ENCODE assay signal across 1 cellular context in the genomic region with DNA sequence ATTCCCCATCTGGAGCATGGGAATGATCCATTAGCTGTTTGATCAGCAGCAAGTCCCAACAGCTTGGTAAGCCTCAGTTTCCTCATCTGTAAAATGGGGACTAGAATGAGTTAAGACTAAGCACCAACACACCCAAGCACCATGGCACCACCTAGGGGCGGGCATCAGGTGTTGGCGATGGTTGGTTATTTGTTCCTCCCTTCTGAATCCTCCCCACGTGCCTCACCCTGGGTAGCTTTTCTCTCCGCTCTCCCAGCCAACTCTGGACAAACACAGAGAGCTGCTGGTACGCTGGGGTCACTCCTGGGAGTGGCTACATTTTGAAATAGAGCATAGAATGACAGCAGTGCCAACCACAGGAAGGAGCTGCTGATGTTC.
A peak's percentile ranks its signal among the peaks of the same experiment; 100 is the strongest.
TF ChIP-seq lines count a peak whose summit lies in the region.

No MANE protein-coding gene starts in this region.

TF ChIP-seq in HCT116, 20 proteins besides CTCF, POLR2A, EP300 and RAD21 (continued from another document):
- TF ChIP-seq, protein P1, sequence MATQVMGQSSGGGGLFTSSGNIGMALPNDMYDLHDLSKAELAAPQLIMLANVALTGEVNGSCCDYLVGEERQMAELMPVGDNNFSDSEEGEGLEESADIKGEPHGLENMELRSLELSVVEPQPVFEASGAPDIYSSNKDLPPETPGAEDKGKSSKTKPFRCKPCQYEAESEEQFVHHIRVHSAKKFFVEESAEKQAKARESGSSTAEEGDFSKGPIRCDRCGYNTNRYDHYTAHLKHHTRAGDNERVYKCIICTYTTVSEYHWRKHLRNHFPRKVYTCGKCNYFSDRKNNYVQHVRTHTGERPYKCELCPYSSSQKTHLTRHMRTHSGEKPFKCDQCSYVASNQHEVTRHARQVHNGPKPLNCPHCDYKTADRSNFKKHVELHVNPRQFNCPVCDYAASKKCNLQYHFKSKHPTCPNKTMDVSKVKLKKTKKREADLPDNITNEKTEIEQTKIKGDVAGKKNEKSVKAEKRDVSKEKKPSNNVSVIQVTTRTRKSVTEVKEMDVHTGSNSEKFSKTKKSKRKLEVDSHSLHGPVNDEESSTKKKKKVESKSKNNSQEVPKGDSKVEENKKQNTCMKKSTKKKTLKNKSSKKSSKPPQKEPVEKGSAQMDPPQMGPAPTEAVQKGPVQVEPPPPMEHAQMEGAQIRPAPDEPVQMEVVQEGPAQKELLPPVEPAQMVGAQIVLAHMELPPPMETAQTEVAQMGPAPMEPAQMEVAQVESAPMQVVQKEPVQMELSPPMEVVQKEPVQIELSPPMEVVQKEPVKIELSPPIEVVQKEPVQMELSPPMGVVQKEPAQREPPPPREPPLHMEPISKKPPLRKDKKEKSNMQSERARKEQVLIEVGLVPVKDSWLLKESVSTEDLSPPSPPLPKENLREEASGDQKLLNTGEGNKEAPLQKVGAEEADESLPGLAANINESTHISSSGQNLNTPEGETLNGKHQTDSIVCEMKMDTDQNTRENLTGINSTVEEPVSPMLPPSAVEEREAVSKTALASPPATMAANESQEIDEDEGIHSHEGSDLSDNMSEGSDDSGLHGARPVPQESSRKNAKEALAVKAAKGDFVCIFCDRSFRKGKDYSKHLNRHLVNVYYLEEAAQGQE (IDR thresholded peaks at IDR 0.05; ENCODE audit: low read depth) = no peak
- peak; percentile 32; the same call in 1 of the 2 replicates for TF ChIP-seq POLR2AphosphoS5 (IDR thresholded peaks at IDR 0.05; ENCODE audit: low read depth, low read length)
- TF ChIP-seq YY1 (IDR thresholded peaks at IDR 0.05; ENCODE audit: extremely low read depth, insufficient replicate concordance, low read depth, low read length) = no peak
- TF ChIP-seq, protein P2, sequence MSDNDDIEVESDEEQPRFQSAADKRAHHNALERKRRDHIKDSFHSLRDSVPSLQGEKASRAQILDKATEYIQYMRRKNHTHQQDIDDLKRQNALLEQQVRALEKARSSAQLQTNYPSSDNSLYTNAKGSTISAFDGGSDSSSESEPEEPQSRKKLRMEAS (IDR thresholded peaks at IDR 0.05) = peak; percentile 56
- no peak for TF ChIP-seq SIN3A (IDR thresholded peaks at IDR 0.05; ENCODE audit: low read depth)
- peak; percentile 89 for TF ChIP-seq CBX3 (IDR thresholded peaks at IDR 0.05; ENCODE audit: low read depth)
- TF ChIP-seq FOSL1 (IDR thresholded peaks at IDR 0.05; ENCODE audit: low read depth) = no peak
- no peak for TF ChIP-seq JUND (IDR thresholded peaks at IDR 0.05)
- TF ChIP-seq SP1 (IDR thresholded peaks at IDR 0.05; ENCODE audit: low read depth) = no peak
- TF ChIP-seq EGR1 (IDR thresholded peaks at IDR 0.05; ENCODE audit: low read depth) = no peak
- TF ChIP-seq, protein P3, sequence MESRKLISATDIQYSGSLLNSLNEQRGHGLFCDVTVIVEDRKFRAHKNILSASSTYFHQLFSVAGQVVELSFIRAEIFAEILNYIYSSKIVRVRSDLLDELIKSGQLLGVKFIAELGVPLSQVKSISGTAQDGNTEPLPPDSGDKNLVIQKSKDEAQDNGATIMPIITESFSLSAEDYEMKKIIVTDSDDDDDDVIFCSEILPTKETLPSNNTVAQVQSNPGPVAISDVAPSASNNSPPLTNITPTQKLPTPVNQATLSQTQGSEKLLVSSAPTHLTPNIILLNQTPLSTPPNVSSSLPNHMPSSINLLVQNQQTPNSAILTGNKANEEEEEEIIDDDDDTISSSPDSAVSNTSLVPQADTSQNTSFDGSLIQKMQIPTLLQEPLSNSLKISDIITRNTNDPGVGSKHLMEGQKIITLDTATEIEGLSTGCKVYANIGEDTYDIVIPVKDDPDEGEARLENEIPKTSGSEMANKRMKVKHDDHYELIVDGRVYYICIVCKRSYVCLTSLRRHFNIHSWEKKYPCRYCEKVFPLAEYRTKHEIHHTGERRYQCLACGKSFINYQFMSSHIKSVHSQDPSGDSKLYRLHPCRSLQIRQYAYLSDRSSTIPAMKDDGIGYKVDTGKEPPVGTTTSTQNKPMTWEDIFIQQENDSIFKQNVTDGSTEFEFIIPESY (IDR thresholded peaks at IDR 0.05; ENCODE audit: extremely low read depth, insufficient replicate concordance, low read length) = no peak
- no peak for TF ChIP-seq SRF (IDR thresholded peaks at IDR 0.05; ENCODE audit: low read depth)
